19 cellular contexts compared by ENCODE assay signal in the genomic region with DNA sequence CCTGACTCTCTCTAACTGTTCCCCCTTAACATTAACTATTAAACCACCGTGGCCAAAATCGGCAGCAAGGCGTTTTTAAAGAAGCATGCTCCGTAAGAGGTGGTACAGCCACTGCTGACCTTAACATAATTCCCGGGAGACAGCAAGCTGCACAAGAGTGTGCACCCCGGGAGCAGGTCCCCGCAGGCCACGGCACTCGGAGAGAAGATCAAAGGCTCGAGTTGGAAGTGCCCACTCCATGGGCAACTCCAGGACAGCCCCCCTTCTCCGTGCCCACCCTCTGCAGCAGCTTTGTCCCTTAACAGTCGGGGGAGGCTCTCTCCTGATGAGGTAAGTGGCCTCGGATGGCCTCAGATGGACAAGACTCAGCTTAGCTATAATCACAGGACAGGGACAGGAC.
"Had no signal": no experiment of that assay in that cellular context is flagged by ENCODE, and none has a peak within 500 bp of the region (broad histone marks: within the 10 kb centered on the region; RNA-seq: fewer than 3 reads in every experiment).

No MANE protein-coding gene starts in this region.

- H3K27ac Mint-ChIP-seq: activated naive CD8-positive, alpha-beta T cell treated with anti-CD3 and anti-CD28 coated beads for 36 hours; activated T-helper 2 cell treated with anti-CD3 and anti-CD28 coated beads, Interferon-gamma antibody, Interleukin-2, Interleukin-4, amounts not matched to agents 10 μg/mL and 5 μg/mL and 100 μg/mL, durations not matched to agents 14 hours and 24 hours and 36 hours; memory B cell; nephron progenitor cell; type B pancreatic cell had no signal

- H3K4me1 ChIP-seq: heart left ventricle had no signal

- H3K36me3 Mint-ChIP-seq: activated naive CD8-positive, alpha-beta T cell treated with anti-CD3 and anti-CD28 coated beads for 36 hours; memory B cell; type B pancreatic cell; WTC11 had no signal

- H3K4me3 Mint-ChIP-seq: activated naive CD8-positive, alpha-beta T cell treated with anti-CD3 and anti-CD28 coated beads for 36 hours; memory B cell; nephron progenitor cell; type B pancreatic cell; WTC11 had no signal

- H3K9me3 Mint-ChIP-seq: activated naive CD8-positive, alpha-beta T cell treated with anti-CD3 and anti-CD28 coated beads for 36 hours; activated T-helper 2 cell treated with anti-CD3 and anti-CD28 coated beads, Interferon-gamma antibody, Interleukin-2, Interleukin-4, amounts not matched to agents 10 μg/mL and 5 μg/mL and 100 μg/mL, durations not matched to agents 14 hours and 24 hours and 36 hours; memory B cell; nephron progenitor cell; type B pancreatic cell; WTC11 had no signal

- H3K27ac ChIP-seq: coronary artery, heart left ventricle, thoracic aorta had no signal

- DNase-seq: activated naive CD4-positive, alpha-beta T cell; activated naive CD8-positive, alpha-beta T cell treated with anti-CD3 and anti-CD28 coated beads for 36 hours; activated T-cell treated with anti-CD3 and anti-CD28 coated beads, Interleukin-2, amount 50 U/mL, for 1 hour; cerebellar nuclear complex; heart left ventricle; mucosa of descending colon; nephron progenitor cell; occipital lobe; small intestine; stimulated activated CD8-positive, alpha-beta memory T cell treated with anti-CD3 and anti-CD28 coated beads, Interleukin-4, amount 100 ng/mL, for 48 hours; stimulated activated naive CD4-positive, alpha-beta T cell; T-helper 9 cell had no signal

- H3K27me3 Mint-ChIP-seq: type B pancreatic cell had no signal

- ATAC-seq: heart left ventricle, mucosa of descending colon, sciatic nerve, WTC11 had no signal

- H3K36me3 ChIP-seq: heart left ventricle, thoracic aorta had no signal

- H3K9me3 ChIP-seq: heart left ventricle, mucosa of descending colon, thoracic aorta had no signal

- H3K4me3 ChIP-seq: coronary artery, heart left ventricle, mucosa of descending colon, thoracic aorta had no signal
